In the genomic region with DNA sequence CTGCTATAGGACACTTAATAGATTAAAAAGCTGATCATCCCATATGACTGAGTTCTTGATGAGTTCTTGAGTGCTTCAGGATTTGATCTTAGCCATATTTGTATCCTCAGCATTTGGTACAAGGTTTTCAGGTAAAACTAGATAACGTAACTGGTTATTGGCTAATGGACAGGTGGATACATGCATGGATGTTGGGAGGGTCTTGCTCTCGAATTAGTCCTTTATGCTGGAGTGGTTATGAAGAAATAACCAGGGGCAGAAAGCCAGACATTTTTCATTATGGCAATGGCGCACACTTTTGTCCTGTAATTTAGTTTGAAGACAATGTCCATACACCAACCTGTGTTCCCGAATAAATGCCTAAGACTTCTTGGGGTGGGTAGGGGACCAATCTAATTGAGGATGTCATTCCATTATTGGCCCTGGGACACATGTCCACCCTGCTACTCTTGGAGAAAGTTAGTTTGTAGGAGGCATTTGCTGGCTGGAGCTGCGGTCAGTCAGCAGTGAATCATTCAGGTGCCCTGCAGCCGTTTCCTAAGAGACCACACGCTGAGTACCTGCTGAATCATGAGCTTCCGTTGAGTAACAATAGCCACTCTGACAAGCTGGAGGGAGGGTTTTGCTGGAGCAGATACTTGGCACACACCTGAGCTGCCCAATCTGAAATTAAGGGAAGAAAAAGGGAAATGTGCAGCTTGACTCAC, we compare ENCODE assay signal across 14 cellular contexts.
A peak's percentile ranks its signal among the peaks of the same experiment; 100 is the strongest.
DNase-seq lines count a peak whose midpoint lies in the region; ATAC-seq, FAIRE-seq and TF ChIP-seq lines count a peak whose summit lies in the region.
"Had no signal": no experiment of that assay in that cellular context is flagged by ENCODE, and none has a peak within 500 bp of the region (broad histone marks: within the 10 kb centered on the region; RNA-seq: fewer than 3 reads in every experiment).

No MANE protein-coding gene starts in this region.

- in situ Hi-C loops in K562 (cut with MboI) (no loop called here), HepG2 (cut with HindIII; ENCODE audit: extremely low pct_ligation_motif_present, low pct_unique_long_range_greater_than_20kb) (loop anchor here (5.0 kb wide), 1 partner anchor 197 kb away; no protein-coding TSS in a partner anchor)

- WGBS in K562 (ENCODE audit: insufficient coverage, low coverage, missing lambda C conversion rate): 30% methylated on average over 8 of the region's 8 CpGs
- 34% methylated on average over 8 of the region's 8 CpGs for WGBS in HepG2 (ENCODE audit: low lambda C conversion rate)

- H3K4me1 ChIP-seq in GM23338 (ENCODE audit: insufficient read depth): peaks cover 6% of the 10 kb centered on the region
- peaks cover 0 to 22% of the 10 kb centered on the region in 2 experiments; a peak in 2 of 5 replicates for H3K4me1 ChIP-seq in K562 (replicated peaks in 1 of 2; ENCODE audit: control insufficient read depth in 2 of 2, insufficient read depth in 2 of 2, low read length in 2 of 2)
- peaks cover 13% of the 10 kb centered on the region for H3K4me1 ChIP-seq in HepG2 (ENCODE audit: insufficient read depth, low read length)
- no peaks in the 10 kb centered on the region for H3K4me1 ChIP-seq in effector memory CD4-positive, alpha-beta T cell (ENCODE audit: control insufficient read depth, insufficient read depth, low read length, poor library complexity, severe bottlenecking)

- no peaks in the 10 kb centered on the region for H3F3A ChIP-seq in GM23338 (replicated peaks; ENCODE audit: low read depth)

- H3K27me3 Mint-ChIP-seq in GM23338 (ENCODE audit: insufficient read depth, low read depth, poor library complexity) (peaks cover 4% of the 10 kb centered on the region), immature natural killer cell (ENCODE audit: low read depth in 3 of 3) (peaks cover 0 to 6% (median 3%) of the 10 kb centered on the region in 3 donors)
- H3K27me3 Mint-ChIP-seq: CD4-positive, alpha-beta memory T cell; dendritic cell treated with granulocyte-macrophage colony-stimulating factor and Interleukin-4, amounts not matched to agents 40 ng/mL and 50 ng/mL, for 4 days had no signal

- TF ChIP-seq EP300 in K562 (IDR thresholded peaks at IDR 0.05; ENCODE audit: low read length): no peak; the same call in 1 of the 2 replicates
- TF ChIP-seq EP300 in HepG2 (IDR thresholded peaks at IDR 0.05; ENCODE audit: low read depth in 2 of 2, low read length in 2 of 2): no peak
- TF ChIP-seq EP300 in HepG2 (CRISPR knock-in tag; IDR thresholded peaks at IDR 0.05; ENCODE audit: borderline replicate concordance): no peak

- TF ChIP-seq POLR2A in K562 (conservative IDR thresholded peaks at IDR 0.05) (no peak), HepG2 (IDR thresholded peaks at IDR 0.05; ENCODE audit: insufficient read depth in 1 of 2, low read depth in 2 of 2, low read length in 2 of 2) (no peak)

- no peaks in the 10 kb centered on the region for H3K36me3 ChIP-seq in GM23338 (ENCODE audit: insufficient read depth)
- H3K36me3 ChIP-seq in K562 (ENCODE audit: control insufficient read depth, insufficient read depth, low read length): no peaks in the 10 kb centered on the region
- H3K36me3 ChIP-seq in HepG2 (replicated peaks in 1 of 2; ENCODE audit: control insufficient read depth in 1 of 2, insufficient read depth in 2 of 2, low read length in 2 of 2): no peaks in the 10 kb centered on the region
- H3K36me3 ChIP-seq in effector memory CD4-positive, alpha-beta T cell (ENCODE audit: control insufficient read depth, insufficient read depth, low read length): no peaks in the 10 kb centered on the region
- H3K36me3 ChIP-seq: thoracic aorta had no signal

- H3K4me2 ChIP-seq in GM23338 (no peak overlapping the region), K562 (ENCODE audit: insufficient read depth, low read length) (peak overlapping the region; percentile 29; the same call in 1 of the 2 replicates), HepG2 (ENCODE audit: low read depth, low read length) (no peak overlapping the region)

- H3K27ac ChIP-seq in GM23338 (ENCODE audit: low read depth) (no peak overlapping the region), K562 (ENCODE audit: extremely low read depth, low read depth, low read length) (no peak overlapping the region), HepG2 (ENCODE audit: extremely low read length, insufficient read depth, low read length) (no peak overlapping the region), caudate nucleus (ENCODE audit: low read depth, low read length) (no peak overlapping the region)
- no peak overlapping the region for H3K27ac ChIP-seq in effector memory CD4-positive, alpha-beta T cell (ENCODE audit: insufficient read depth, low read length, poor library complexity, severe bottlenecking)
- H3K27ac ChIP-seq: thoracic aorta had no signal

- H3K9me3 ChIP-seq in K562 (replicated peaks; ENCODE audit: control insufficient read depth, insufficient read depth, low read depth, low read length): no peaks in the 10 kb centered on the region
- H3K9me3 ChIP-seq in HepG2 (ENCODE audit: low read length): no peaks in the 10 kb centered on the region
- no peaks in the 10 kb centered on the region for H3K9me3 ChIP-seq in effector memory CD4-positive, alpha-beta T cell (ENCODE audit: control insufficient read depth, low read length)
- H3K9me3 ChIP-seq: thoracic aorta had no signal

- CTCF ChIA-PET in K562 (lab: Yijun Ruan, JAX; ENCODE audit: low intra/inter-chr PET ratio): no interaction called here
- CTCF ChIA-PET in HepG2 (lab: Yijun Ruan, JAX; ENCODE audit: low intra/inter-chr PET ratio, low total read pairs): no interaction called here

- H3K4me1 Mint-ChIP-seq in GM23338 (peaks cover 40% of the 10 kb centered on the region), immature natural killer cell (no peaks in the 10 kb centered on the region)
- H3K4me1 Mint-ChIP-seq: CD4-positive, alpha-beta memory T cell had no signal

- no peaks in the 10 kb centered on the region for H3K9me1 ChIP-seq in K562 (ENCODE audit: control insufficient read depth, insufficient read depth, low read length)

- BruUV-seq in K562 (replicated peaks; lab: Mats Ljungman, UMichigan): no TSS peak
- no TSS peak for BruUV-seq in HepG2 (replicated peaks; lab: Mats Ljungman, UMichigan)

- H4K20me1 ChIP-seq in GM23338 (replicated peaks; ENCODE audit: insufficient read depth) (no peaks in the 10 kb centered on the region), K562 (replicated peaks; ENCODE audit: control insufficient read depth, insufficient read depth, low read length) (no peaks in the 10 kb centered on the region), HepG2 (ENCODE audit: insufficient read depth, low read length) (no peaks in the 10 kb centered on the region)

- TF ChIP-seq CTCF in GM23338 (conservative IDR thresholded peaks at IDR 0.05; ENCODE audit: low read depth in 2 of 2): no peak
- TF ChIP-seq CTCF in K562 (IDR thresholded peaks at IDR 0.05 in 2 of 3, conservative IDR thresholded peaks at IDR 0.05 in 1 of 3; ENCODE audit: insufficient read depth in 2 of 3, low read depth in 1 of 3, low read length in 3 of 3): no peak
- no peak for TF ChIP-seq CTCF in HepG2 (CRISPR knock-in tag; IDR thresholded peaks at IDR 0.05)

- peak; percentile 92 for ATAC-seq in GM23338
- peak; percentile 73 for ATAC-seq in K562
- ATAC-seq in HepG2: peak; percentile 56; the same call in 2 of the 3 replicates
- ATAC-seq in HG03108 (IDR thresholded peaks at IDR 0.05; ENCODE audit: unreplicated experiment): no peak

- H3K36me3 Mint-ChIP-seq in GM23338 (ENCODE audit: low read depth) (no peaks in the 10 kb centered on the region), immature natural killer cell (no peaks in the 10 kb centered on the region)
- H3K36me3 Mint-ChIP-seq: CD4-positive, alpha-beta memory T cell had no signal

- POLR2A ChIA-PET in K562 (lab: Yijun Ruan, JAX) (interaction anchor here (0.6 to 1.4 kb wide), 3 partner anchors 8 to 1131 kb away, joined by 3 to 4 read pairs (median 3); no protein-coding TSS in a partner anchor), HepG2 (lab: Yijun Ruan, JAX) (interaction anchor here (1.4 kb wide), 1 partner anchor 41 kb away, joined by 4 read pairs; no protein-coding TSS in a partner anchor)

- H3K9me3 Mint-ChIP-seq in GM23338 (no peaks in the 10 kb centered on the region), immature natural killer cell (peaks cover 0 to 7% (median 0%) of the 10 kb centered on the region in 6 donors)
- H3K9me3 Mint-ChIP-seq: dendritic cell treated with granulocyte-macrophage colony-stimulating factor and Interleukin-4, amounts not matched to agents 40 ng/mL and 50 ng/mL, for 4 days had no signal

- H3K79me2 ChIP-seq in GM23338 (replicated peaks; ENCODE audit: insufficient read depth) (no peaks in the 10 kb centered on the region), K562 (ENCODE audit: control insufficient read depth, insufficient read depth, low read length) (no peaks in the 10 kb centered on the region), HepG2 (ENCODE audit: insufficient read depth, low read length) (no peaks in the 10 kb centered on the region)

- FAIRE-seq in K562 (lab: Jason Lieb, UNC): peak; percentile 90
- no peak for FAIRE-seq in HepG2 (lab: Jason Lieb, UNC)

- no peak overlapping the region for H3K4me3 Mint-ChIP-seq in GM23338
- no peak overlapping the region for H3K4me3 Mint-ChIP-seq in immature natural killer cell
- H3K4me3 Mint-ChIP-seq: CD4-positive, alpha-beta memory T cell; dendritic cell treated with granulocyte-macrophage colony-stimulating factor and Interleukin-4, amounts not matched to agents 40 ng/mL and 50 ng/mL, for 4 days had no signal

- no peak overlapping the region for H3K4me3 ChIP-seq in GM23338
- no peak overlapping the region for H3K4me3 ChIP-seq in K562
- H3K4me3 ChIP-seq in HepG2 (replicated peaks in 1 of 3; ENCODE audit: insufficient read depth in 1 of 3, low read depth in 2 of 3, low read length in 3 of 3): no peak overlapping the region
- H3K4me3 ChIP-seq in effector memory CD4-positive, alpha-beta T cell (ENCODE audit: insufficient read depth, low read depth, low read length, poor library complexity, severe bottlenecking): no peak overlapping the region
- H3K4me3 ChIP-seq: thoracic aorta had no signal

- intact Hi-C loops in K562 (cut with micrococcal nuclease): loop anchor here (5.0 kb wide), 1 partner anchor 82 kb away; no protein-coding TSS in a partner anchor
- intact Hi-C loops in HepG2 (cut with micrococcal nuclease; ENCODE audit: unreplicated experiment): loop anchor here (5.0 kb wide), 1 partner anchor 62 kb away; no protein-coding TSS in a partner anchor

- H3K9me2 ChIP-seq in GM23338 (ENCODE audit: insufficient read depth): no peaks in the 10 kb centered on the region; the same call in 1 of the 2 replicates

- H3K27ac Mint-ChIP-seq in GM23338 (0 out of 2 replicates have a peak overlapping the region, but pooled peaks have one; percentile 12), immature natural killer cell (no peak overlapping the region)
- H3K27ac Mint-ChIP-seq: CD4-positive, alpha-beta memory T cell; dendritic cell treated with granulocyte-macrophage colony-stimulating factor and Interleukin-4, amounts not matched to agents 40 ng/mL and 50 ng/mL, for 4 days had no signal

- DNase-seq in GM23338 (ENCODE audit: low spot score) (peak; percentile 83), NCI-H226 (peak; percentile 94), K562 (ENCODE audit: extremely low read depth in 1 of 4, low spot score in 3 of 4) (peak in 3 of 4 experiments; percentile 12 to 59 (median 45)), HepG2 (ENCODE audit: low spot score) (peak; percentile 46), caudate nucleus (lab: John Stamatoyannopoulos, UW) (no peak), immature natural killer cell (no peak)
- DNase-seq in effector memory CD4-positive, alpha-beta T cell: no peak
- DNase-seq: activated CD4-positive, CD25-positive, alpha-beta regulatory T cell treated with anti-CD3 and anti-CD28 coated beads, Interleukin-2, amount 50 U/mL, for 72 hours; activated naive CD4-positive, alpha-beta T cell treated with Interleukin-2 at 50 U/mL for 16 hours; CD4-positive, alpha-beta memory T cell; stimulated activated CD4-positive, alpha-beta T cell treated with anti-CD3 and anti-CD28 coated beads, Interleukin-4, amount 100 ng/mL, for 24 hours had no signal

- no peak for TF ChIP-seq RAD21 in K562 (CRISPR knock-in tag; conservative IDR thresholded peaks at IDR 0.05 in 1 of 2, IDR thresholded peaks at IDR 0.05 in 1 of 2)
- no peak for TF ChIP-seq RAD21 in HepG2 (CRISPR knock-in tag; IDR thresholded peaks at IDR 0.05)

- H3K27me3 ChIP-seq in GM23338 (ENCODE audit: insufficient read depth) (no peaks in the 10 kb centered on the region), K562 (ENCODE audit: control insufficient read depth in 2 of 2, insufficient read depth in 2 of 2, low read length in 2 of 2) (no peaks in the 10 kb centered on the region), HepG2 (ENCODE audit: control insufficient read depth in 1 of 2, insufficient read depth in 2 of 2, low read length in 2 of 2) (peaks cover 0 to 42% of the 10 kb centered on the region in 2 experiments; a peak in 3 of 5 replicates)
- no peaks in the 10 kb centered on the region for H3K27me3 ChIP-seq in effector memory CD4-positive, alpha-beta T cell (replicated peaks; ENCODE audit: control insufficient read depth, insufficient read depth, low read length, poor library complexity, severe bottlenecking)

- H2AFZ ChIP-seq in GM23338: no peak overlapping the region
- peak overlapping the region; percentile 20; the same call in 1 of the 2 replicates for H2AFZ ChIP-seq in K562 (ENCODE audit: low read depth, low read length)
- no peak overlapping the region for H2AFZ ChIP-seq in HepG2 (ENCODE audit: low read length)

- no peak overlapping the region for H3K9ac ChIP-seq in K562 (ENCODE audit: insufficient read depth in 1 of 2, low read depth in 2 of 2, low read length in 2 of 2)
- no peak overlapping the region for H3K9ac ChIP-seq in HepG2 (ENCODE audit: insufficient read depth, low read depth, low read length)

Comparison
In these comparisons a context has a peak if more than half of its experiments do, and no peak if none do; other contexts are left out.
1. DNase-seq: peak in GM23338 (single experiment), NCI-H226 (single experiment), K562 (3 of 4) and HepG2 (single experiment); none in caudate nucleus (0 of 61), immature natural killer cell (0 of 3) and effector memory CD4-positive, alpha-beta T cell (0 of 3).